In genomic region chr6:45822269-45822812, GRCh38 we compare ENCODE assay signal across 17 cellular contexts.
DNase-seq lines count a peak whose midpoint lies in the region; ATAC-seq and TF ChIP-seq lines count a peak whose summit lies in the region.
"Had no signal": no experiment of that assay in that cellular context is flagged by ENCODE, and none has a peak within 500 bp of the region (broad histone marks: within the 10 kb centered on the region; RNA-seq: fewer than 3 reads in every experiment).

No MANE protein-coding gene starts in this region.

- TF ChIP-seq CTCF in Loucy (conservative IDR thresholded peaks at IDR 0.05; ENCODE audit: low read length) (no peak), Peyer's patch (IDR thresholded peaks at IDR 0.05) (no peak), heart left ventricle (IDR thresholded peaks at IDR 0.05) (no peak)

- H3K9me2 ChIP-seq in Loucy (replicated peaks; ENCODE audit: low read depth, low read length) = no peaks in the 10 kb centered on the region

- H3K4me3 ChIP-seq in Loucy (ENCODE audit: low read length, poor library complexity, severe bottlenecking) (peak overlapping the region; percentile 37), Peyer's patch (no peak overlapping the region), heart left ventricle (no peak overlapping the region)
- H3K4me3 ChIP-seq: SK-N-MC, spleen had no signal

- 63 to 75% (median 73%) methylated on average over 5 of the region's 5 CpGs for WGBS in heart left ventricle, 4 donors

- H3K27ac ChIP-seq in Peyer's patch (no peak overlapping the region), heart left ventricle (no peak overlapping the region)
- H3K27ac ChIP-seq: parathyroid adenoma, SK-N-MC, spleen had no signal

- H4K20me1 ChIP-seq in Loucy (ENCODE audit: insufficient read depth, low read length, poor library complexity, severe bottlenecking) = no peaks in the 10 kb centered on the region

- H3K79me2 ChIP-seq in Loucy (ENCODE audit: insufficient read depth, low read length) = no peaks in the 10 kb centered on the region
- H3K79me2 ChIP-seq: parathyroid adenoma had no signal

- H3K4me1 ChIP-seq in Loucy (ENCODE audit: insufficient read depth, low read length, poor library complexity, severe bottlenecking) (peaks cover 27% of the 10 kb centered on the region), Peyer's patch (no peaks in the 10 kb centered on the region), heart left ventricle (no peaks in the 10 kb centered on the region)
- H3K4me1 ChIP-seq: parathyroid adenoma, spleen had no signal

- intact Hi-C loops in heart left ventricle (cut with DNase I) = no loop called here

- H3K4me2 ChIP-seq in Loucy (ENCODE audit: low read depth, low read length, poor library complexity, severe bottlenecking) = peak overlapping the region; percentile 48

- TF ChIP-seq POLR2A in Peyer's patch (IDR thresholded peaks at IDR 0.05) = no peak
- TF ChIP-seq POLR2A in heart left ventricle (IDR thresholded peaks at IDR 0.05) = no peak

- H3K9me3 ChIP-seq in Loucy (ENCODE audit: insufficient read depth, low read depth, low read length) (no peaks in the 10 kb centered on the region), Peyer's patch (no peaks in the 10 kb centered on the region), heart left ventricle (no peaks in the 10 kb centered on the region)

- peaks cover 11% of the 10 kb centered on the region; the same call in 1 of the 2 replicates for H3F3A ChIP-seq in Loucy (ENCODE audit: low read depth)

- H2AFZ ChIP-seq in Loucy (ENCODE audit: low read length) = peak overlapping the region; percentile 11
- H2AFZ ChIP-seq: parathyroid adenoma had no signal

- H3K36me3 ChIP-seq in Loucy (ENCODE audit: insufficient read depth, low read length) = no peaks in the 10 kb centered on the region
- no peaks in the 10 kb centered on the region for H3K36me3 ChIP-seq in Peyer's patch
- H3K36me3 ChIP-seq in heart left ventricle = no peaks in the 10 kb centered on the region
- H3K36me3 ChIP-seq: spleen had no signal

- H3K27me3 ChIP-seq in Loucy (ENCODE audit: insufficient read depth, low read length, poor library complexity, severe bottlenecking) = no peaks in the 10 kb centered on the region
- H3K27me3 ChIP-seq in Peyer's patch = no peaks in the 10 kb centered on the region
- peaks cover 0 to 4% (median 0%) of the 10 kb centered on the region in 9 donors for H3K27me3 ChIP-seq in heart left ventricle
- H3K27me3 ChIP-seq: spleen had no signal

- peak; percentile 26 for DNase-seq in activated T-cell treated with anti-CD3 and anti-CD28 coated beads for 24 hours (ENCODE audit: low read depth)
- no peak for DNase-seq in activated T-cell treated with anti-CD3 and anti-CD28 coated beads for 4 hours
- DNase-seq in activated CD4-positive, alpha-beta T cell treated with anti-CD3 and anti-CD28 coated beads, Interleukin-2, amount 50 U/mL, for 48 hours = peak; percentile 44 to 66
- peak; percentile 14 for DNase-seq in pons (ENCODE audit: low spot score)
- DNase-seq in Peyer's patch = no peak
- DNase-seq in heart left ventricle = no peak
- no peak for DNase-seq in NCI-H2171 (lab: John Stamatoyannopoulos, UW)
- DNase-seq: activated B cell treated with CpG ODN at 0.5 μM for 24 hours, activated gamma-delta T cell treated with Interleukin-2 at 50 U/mL for 16 hours, hypothalamus, left cardiac atrium, NCI-H1436 treated with DMSO at 0.1 percent for 48 hours, NCI-H226, spleen had no signal

- H3K9ac ChIP-seq in Loucy (ENCODE audit: low read depth, low read length, poor library complexity, severe bottlenecking) = peak overlapping the region; percentile 2
- H3K9ac ChIP-seq: parathyroid adenoma had no signal

- no peak for ATAC-seq in heart left ventricle
- ATAC-seq: left cardiac atrium had no signal

Comparison
In these comparisons a context has a peak if more than half of its experiments do, and no peak if none do; other contexts are left out.
1. DNase-seq: peak in activated T-cell treated with anti-CD3 and anti-CD28 coated beads for 24 hours (single experiment), activated CD4-positive, alpha-beta T cell treated with anti-CD3 and anti-CD28 coated beads, Interleukin-2, amount 50 U/mL, for 48 hours (2 of 2) and pons (single experiment); none in activated T-cell treated with anti-CD3 and anti-CD28 coated beads for 4 hours (single experiment), Peyer's patch (0 of 3), heart left ventricle (0 of 5) and NCI-H2171 (single experiment).